ENCODE assay signal across 16 cellular contexts in genomic region chr16:58422809-58423208, GRCh38.
"Had no signal": no experiment of that assay in that cellular context is flagged by ENCODE, and none has a peak within 500 bp of the region (broad histone marks: within the 10 kb centered on the region; RNA-seq: fewer than 3 reads in every experiment).

No MANE protein-coding gene starts in this region.

- H3K27ac ChIP-seq: foreskin keratinocyte, tibial artery had no signal

- H3K36me3 ChIP-seq: tibial artery had no signal

- H3K9me3 ChIP-seq: tibial artery had no signal

- H3K4me1 ChIP-seq: foreskin keratinocyte, tibial artery had no signal

- H3K4me3 ChIP-seq: tibial artery had no signal

- DNase-seq: activated CD4-positive, alpha-beta T cell treated with anti-CD3 and anti-CD28 coated beads, Interleukin-2, amount 50 U/mL, for 1 hour; activated CD4-positive, CD25-positive, alpha-beta regulatory T cell treated with anti-CD3 and anti-CD28 coated beads, Interleukin-2, amount 50 U/mL, for 72 hours; activated CD8-positive, alpha-beta memory T cell treated with anti-CD3 and anti-CD28 coated beads, Interleukin-2, amount 50 U/mL, for 48 hours; activated gamma-delta T cell; dermis blood vessel endothelial cell; effector memory CD4-positive, alpha-beta T cell; foreskin keratinocyte; nephron progenitor cell; nucleus accumbens; retina; stimulated activated CD4-positive, alpha-beta T cell treated with anti-CD3 and anti-CD28 coated beads, Interleukin-2, amount 100 ng/mL, for 24 hours; stimulated activated naive CD4-positive, alpha-beta T cell treated with Interleukin-2 at 50 U/mL for 16 hours; tibial artery had no signal

- ATAC-seq: foreskin keratinocyte, left lobe of liver had no signal

- FAIRE-seq: bronchial epithelial cell, urothelium cell line had no signal
